In the genomic region with DNA sequence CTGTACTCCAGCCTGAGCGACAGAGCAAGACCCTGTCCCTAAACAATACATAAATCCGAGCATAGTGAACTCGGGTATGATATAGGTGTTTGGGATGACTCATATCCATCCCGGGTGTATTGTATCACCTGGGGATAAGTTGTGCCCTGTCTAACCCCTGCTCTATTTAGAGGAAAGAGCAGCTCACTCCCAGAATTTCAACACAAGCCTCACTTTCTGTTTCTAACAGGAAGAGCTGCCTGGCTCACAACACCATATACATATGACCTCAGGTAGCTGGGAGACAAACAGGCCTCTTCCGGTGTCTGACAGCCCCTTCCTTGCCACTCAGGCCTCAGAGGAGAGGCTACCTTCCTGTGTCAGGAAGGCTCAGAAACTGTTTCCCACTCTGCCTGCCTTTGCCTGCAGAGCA, we compare ENCODE assay signal across 8 cellular contexts. TPM values are rescaled to one million over a fixed set of nuclear protein-coding genes. Genes with fewer than 3 reads are reported as not detected.
DNase-seq lines count a peak whose midpoint lies in the region; ATAC-seq and TF ChIP-seq lines count a peak whose summit lies in the region.
"Had no signal": no experiment of that assay in that cellular context is flagged by ENCODE, and none has a peak within 500 bp of the region (broad histone marks: within the 10 kb centered on the region; RNA-seq: fewer than 3 reads in every experiment).

No MANE protein-coding gene starts in this region.

- H2AFZ ChIP-seq in SK-N-SH (ENCODE audit: low read depth) = no peak overlapping the region

- no peaks in the 10 kb centered on the region for H4K20me1 ChIP-seq in SK-N-SH (ENCODE audit: insufficient read depth)

- no peak overlapping the region for H3K4me2 ChIP-seq in SK-N-SH

- peaks cover 40% of the 10 kb centered on the region for H3K4me1 Mint-ChIP-seq in activated CD8-positive, alpha-beta T cell treated with anti-CD3 and anti-CD28 coated beads, Interleukin-2, amount 10 ng/mL, durations not matched to agents 7 days and 5 days (ENCODE audit: low read depth)

- H3K36me3 ChIP-seq in iPS-20b (ENCODE audit: insufficient read depth, low read depth, low read length) (peaks cover 11% of the 10 kb centered on the region), suprapubic skin (peaks cover 3% of the 10 kb centered on the region), SK-N-SH (replicated peaks in 1 of 2; ENCODE audit: control insufficient read depth in 1 of 2, insufficient read depth in 2 of 2, low read length in 1 of 2) (peaks cover 7 to 8% of the 10 kb centered on the region in 2 experiments)

- 37% methylated on average over 5 of the region's 5 CpGs for WGBS in suprapubic skin
- WGBS in SK-N-SH (ENCODE audit: low lambda C conversion rate) = 75% methylated on average over 5 of the region's 5 CpGs

- ATAC-seq in HG03457 (IDR thresholded peaks at IDR 0.05; ENCODE audit: unreplicated experiment) (peak; percentile 66), HG03520 (IDR thresholded peaks at IDR 0.05; ENCODE audit: unreplicated experiment) (no peak)
- ATAC-seq in activated CD8-positive, alpha-beta T cell treated with anti-CD3 and anti-CD28 coated beads, Interleukin-2, amount 10 ng/mL, durations not matched to agents 7 days and 5 days = peak; percentile 98

- H3K27me3 ChIP-seq in iPS-20b (ENCODE audit: insufficient read depth, low read length) = no peaks in the 10 kb centered on the region
- H3K27me3 ChIP-seq in suprapubic skin = no peaks in the 10 kb centered on the region
- no peaks in the 10 kb centered on the region for H3K27me3 ChIP-seq in SK-N-SH (ENCODE audit: insufficient read depth)

- peaks cover 10% of the 10 kb centered on the region for H3F3A ChIP-seq in SK-N-SH (replicated peaks; ENCODE audit: insufficient read depth)

- H3K27me3 Mint-ChIP-seq in activated CD8-positive, alpha-beta T cell treated with anti-CD3 and anti-CD28 coated beads, Interleukin-2, amount 10 ng/mL, durations not matched to agents 7 days and 5 days (ENCODE audit: low read depth) = no peaks in the 10 kb centered on the region

- TF ChIP-seq RAD21 in SK-N-SH (IDR thresholded peaks at IDR 0.05; ENCODE audit: low read length) = no peak

- no peak for TF ChIP-seq CTCF in suprapubic skin (IDR thresholded peaks at IDR 0.05)
- TF ChIP-seq CTCF in SK-N-SH (IDR thresholded peaks at IDR 0.05) = no peak

- POLR2A ChIA-PET in activated CD8-positive, alpha-beta T cell treated with anti-CD3 and anti-CD28 coated beads, Interleukin-2, amount 10 ng/mL, durations not matched to agents 7 days and 5 days (lab: Charles Lee) = interaction anchor here (0.6 to 3.2 kb wide), 12 partner anchors 9 to 58 kb away, joined by 3 to 27 read pairs (median 4); a partner anchor contains a TSS
- POLR2A ChIA-PET in SK-N-SH (lab: Yijun Ruan, JAX) = interaction anchor here (2.7 kb wide), 1 partner anchor 10 kb away, joined by 9 read pairs; a partner anchor contains a TSS

- H3K36me3 Mint-ChIP-seq in activated CD8-positive, alpha-beta T cell treated with anti-CD3 and anti-CD28 coated beads, Interleukin-2, amount 10 ng/mL, durations not matched to agents 7 days and 5 days (ENCODE audit: low read depth) = peaks cover 21% of the 10 kb centered on the region

- peak; percentile 77 for DNase-seq in activated CD8-positive, alpha-beta T cell treated with anti-CD3 and anti-CD28 coated beads, Interleukin-2, amount 10 ng/mL, durations not matched to agents 7 days and 5 days
- DNase-seq in suprapubic skin (ENCODE audit: low spot score in 2 of 2) (no peak), SK-N-SH (no peak)

- CTCF ChIA-PET in activated CD8-positive, alpha-beta T cell treated with anti-CD3 and anti-CD28 coated beads, Interleukin-2, amount 10 ng/mL, durations not matched to agents 7 days and 5 days (lab: Charles Lee) = interaction anchor here (0.8 to 3.8 kb wide), 14 partner anchors 8 to 259 kb away, joined by 3 to 19 read pairs (median 4); a partner anchor contains a TSS
- CTCF ChIA-PET in SK-N-SH (lab: Yijun Ruan, JAX) = interaction anchor here (1.0 to 3.1 kb wide), 3 partner anchors 14 to 79 kb away, joined by 3 to 9 read pairs (median 5); no protein-coding TSS in a partner anchor

- TF ChIP-seq POLR2A in GM18951 (IDR thresholded peaks at IDR 0.05; ENCODE audit: extremely low read depth, insufficient read depth, insufficient read length) = peak; percentile 38
- no peak for TF ChIP-seq POLR2A in suprapubic skin (IDR thresholded peaks at IDR 0.05)

- no peaks in the 10 kb centered on the region for H3K9me3 ChIP-seq in iPS-20b (ENCODE audit: insufficient read depth, low read depth, low read length)
- H3K9me3 ChIP-seq in suprapubic skin = no peaks in the 10 kb centered on the region
- no peaks in the 10 kb centered on the region for H3K9me3 ChIP-seq in SK-N-SH

- peak overlapping the region; percentile 61 for H3K4me3 Mint-ChIP-seq in activated CD8-positive, alpha-beta T cell treated with anti-CD3 and anti-CD28 coated beads, Interleukin-2, amount 10 ng/mL, durations not matched to agents 7 days and 5 days

- H3K4me3 ChIP-seq in iPS-20b (ENCODE audit: low read length) (no peak overlapping the region), suprapubic skin (no peak overlapping the region), SK-N-SH (ENCODE audit: low read depth in 2 of 2, low read length in 1 of 2) (no peak overlapping the region)

- TF ChIP-seq EP300 in suprapubic skin (IDR thresholded peaks at IDR 0.05) = no peak
- no peak for TF ChIP-seq EP300 in SK-N-SH (IDR thresholded peaks at IDR 0.05; ENCODE audit: borderline replicate concordance in 1 of 2, low read depth in 1 of 2, low read length in 1 of 2)

- H3K27ac Mint-ChIP-seq in activated CD8-positive, alpha-beta T cell treated with anti-CD3 and anti-CD28 coated beads, Interleukin-2, amount 10 ng/mL, durations not matched to agents 7 days and 5 days = peak overlapping the region; percentile 96

- no peaks in the 10 kb centered on the region for H3K79me2 ChIP-seq in SK-N-SH (ENCODE audit: insufficient read depth)

- H3K9ac ChIP-seq in iPS-20b (ENCODE audit: low read depth, low read length) (0 out of 2 replicates have a peak overlapping the region, but pooled peaks have one; percentile 5), SK-N-SH (no peak overlapping the region)

- H3K9me2 ChIP-seq in SK-N-SH = no peaks in the 10 kb centered on the region

- H3K4me1 ChIP-seq in iPS-20b (ENCODE audit: insufficient read depth, low read length) = peaks cover 31% of the 10 kb centered on the region
- H3K4me1 ChIP-seq in suprapubic skin = peaks cover 79% of the 10 kb centered on the region
- H3K4me1 ChIP-seq in SK-N-SH (ENCODE audit: control insufficient read depth in 1 of 2, insufficient read depth in 2 of 2, low read depth in 1 of 2, low read length in 1 of 2) = peaks cover 12 to 13% of the 10 kb centered on the region in 2 experiments; a peak in 2 of 4 replicates

- in situ Hi-C loops in GM18951 (cut with MboI; ENCODE audit: low sequenced_read_pairs, unreplicated experiment) = no loop called here

- no peaks in the 10 kb centered on the region for H3K9me3 Mint-ChIP-seq in activated CD8-positive, alpha-beta T cell treated with anti-CD3 and anti-CD28 coated beads, Interleukin-2, amount 10 ng/mL, durations not matched to agents 7 days and 5 days (ENCODE audit: insufficient read depth)

- H3K27ac ChIP-seq in iPS-20b (ENCODE audit: low read length) (no peak overlapping the region), suprapubic skin (peak overlapping the region; percentile 82), SK-N-SH (ENCODE audit: low read depth in 2 of 2, low read length in 1 of 2) (no peak overlapping the region)

TF ChIP-seq in SK-N-SH, 30 proteins besides CTCF, POLR2A, EP300 and RAD21 (continues in another document):
- TF ChIP-seq NFIC (IDR thresholded peaks at IDR 0.05; ENCODE audit: borderline replicate concordance) = no peak
- no peak for TF ChIP-seq FOXM1 (IDR thresholded peaks at IDR 0.05; ENCODE audit: low read depth)
- no peak for TF ChIP-seq ELF1 (IDR thresholded peaks at IDR 0.05)

RNA-seq across cellular contexts. Expression of a gene that starts 9.9 kb away (rescaled TPM):
- total RNA-seq in activated CD8-positive, alpha-beta T cell treated with anti-CD3 and anti-CD28 coated beads, Interleukin-2, amount 10 ng/mL, durations not matched to agents 7 days and 5 days = 10 to 100 TPM; 21.3 to 24.5 TPM
- total RNA-seq in suprapubic skin = 100 to 1,000 TPM; 125 to 157 (median 131) TPM
- 12.9 and 15.2 TPM in 2 replicates for polyA plus RNA-seq in SK-N-SH (2012; rRNA removed)
- polyA plus RNA-seq in SK-N-SH (2012; cell fraction: cytosol; rRNA removed) = 6.2 and 12.1 TPM in 2 replicates
- 26.6 and 28.9 TPM in 2 replicates for polyA plus RNA-seq in SK-N-SH (2012; cell fraction: nucleus; rRNA removed)

RNA-seq across cellular contexts. Expression of a gene that starts 47.0 kb away (rescaled TPM):
- 100 to 1,000 TPM; 391 to 410 TPM for total RNA-seq in activated CD8-positive, alpha-beta T cell treated with anti-CD3 and anti-CD28 coated beads, Interleukin-2, amount 10 ng/mL, durations not matched to agents 7 days and 5 days
- 100 to 1,000 TPM; 379 to 589 (median 576) TPM for total RNA-seq in suprapubic skin
- 478 and 642 TPM in 2 replicates for polyA plus RNA-seq in SK-N-SH (2012; rRNA removed)
- 510 and 587 TPM in 2 replicates for polyA plus RNA-seq in SK-N-SH (2012; cell fraction: cytosol; rRNA removed)
- 152 and 266 TPM in 2 replicates for polyA plus RNA-seq in SK-N-SH (2012; cell fraction: nucleus; rRNA removed)

RNA-seq across cellular contexts. Expression of a gene that starts 52.1 kb away (rescaled TPM):
- 10 to 100 TPM; 28.6 to 29.9 TPM for total RNA-seq in activated CD8-positive, alpha-beta T cell treated with anti-CD3 and anti-CD28 coated beads, Interleukin-2, amount 10 ng/mL, durations not matched to agents 7 days and 5 days
- 10 to 100 TPM; 22.7 to 38.6 (median 32.7) TPM for total RNA-seq in suprapubic skin
- polyA plus RNA-seq in SK-N-SH (2012; rRNA removed) = 27.5 and 27.6 TPM in 2 replicates
- polyA plus RNA-seq in SK-N-SH (2012; cell fraction: cytosol; rRNA removed) = 15.9 and 21.5 TPM in 2 replicates
- polyA plus RNA-seq in SK-N-SH (2012; cell fraction: nucleus; rRNA removed) = 57.6 and 61.4 TPM in 2 replicates

RNA-seq across cellular contexts. Expression of a gene that starts 57.2 kb away (rescaled TPM):
- total RNA-seq in activated CD8-positive, alpha-beta T cell treated with anti-CD3 and anti-CD28 coated beads, Interleukin-2, amount 10 ng/mL, durations not matched to agents 7 days and 5 days = not detected
- total RNA-seq in suprapubic skin = not detected
- polyA plus RNA-seq in SK-N-SH (2012; rRNA removed) = 0.33 and 0.45 TPM in 2 replicates
- polyA plus RNA-seq in SK-N-SH (2012; cell fraction: cytosol; rRNA removed) = 0.26 and 0.33 TPM in 2 replicates
- 0.38 and 0.50 TPM in 2 replicates for polyA plus RNA-seq in SK-N-SH (2012; cell fraction: nucleus; rRNA removed)
- total RNA-seq: T-helper 2 cell treated with Interferon-gamma antibody and Interleukin-4, amounts not matched to agents 100 ng/mL and 5 ng/mL, for 36 hours had no signal

RNA-seq across cellular contexts. Expression of a gene that starts 57.3 kb away (rescaled TPM):
- 10 to 100 TPM; 71.7 to 73.8 TPM for total RNA-seq in activated CD8-positive, alpha-beta T cell treated with anti-CD3 and anti-CD28 coated beads, Interleukin-2, amount 10 ng/mL, durations not matched to agents 7 days and 5 days
- 10 to 100 TPM; 60.1 to 66.8 (median 64.1) TPM for total RNA-seq in suprapubic skin
- polyA plus RNA-seq in SK-N-SH (2012; rRNA removed) = 146 and 255 TPM in 2 replicates
- 167 and 182 TPM in 2 replicates for polyA plus RNA-seq in SK-N-SH (2012; cell fraction: cytosol; rRNA removed)
- 64.9 and 117 TPM in 2 replicates for polyA plus RNA-seq in SK-N-SH (2012; cell fraction: nucleus; rRNA removed)

Comparison
In these comparisons a context has a peak if more than half of its experiments do, and no peak if none do; other contexts are left out.
1. RNA of a gene that starts 9.9 kb away (total RNA-seq): 125 to 157 TPM in suprapubic skin; 21.3 to 24.5 TPM in activated CD8-positive, alpha-beta T cell treated with anti-CD3 and anti-CD28 coated beads, Interleukin-2, amount 10 ng/mL, durations not matched to agents 7 days and 5 days; every median in the first group is over 4 times any median in the second.